In genomic region chr6:155157101-155157500, GRCh38 we compare ENCODE assay signal across 18 cellular contexts.
DNase-seq lines count a peak whose midpoint lies in the region; ATAC-seq and TF ChIP-seq lines count a peak whose summit lies in the region.
"Had no signal": no experiment of that assay in that cellular context is flagged by ENCODE, and none has a peak within 500 bp of the region (broad histone marks: within the 10 kb centered on the region; RNA-seq: fewer than 3 reads in every experiment).

No MANE protein-coding gene starts in this region.

- H3K36me3 ChIP-seq in HEK293 (ENCODE audit: control insufficient read depth in 2 of 2, insufficient read depth in 1 of 2, low read length in 2 of 2) (no peaks in the 10 kb centered on the region), colonic mucosa (no peaks in the 10 kb centered on the region), right atrium auricular region (no peaks in the 10 kb centered on the region)
- H3K36me3 ChIP-seq: ascending aorta, BLaER1, gastroesophageal sphincter, upper lobe of left lung had no signal

- H3K27me3 Mint-ChIP-seq in T-helper 1 cell treated with Interleukin-12 subunit alpha and Interleukin-12 subunit beta and Interleukin-4 antibody, amounts not matched to agents 30 μg/mL and 1 μg/mL, for 36 hours (ENCODE audit: low read depth), result no peaks in the 10 kb centered on the region
- H3K27me3 Mint-ChIP-seq in activated naive CD8-positive, alpha-beta T cell treated with anti-CD3 and anti-CD28 coated beads, Interleukin-2, amount 10 ng/mL, durations not matched to agents 7 days and 5 days, result peaks cover 1% of the 10 kb centered on the region

- no peak overlapping the region for H3K4me3 ChIP-seq in HEK293 (ENCODE audit: low read depth, low read length)
- no peak overlapping the region for H3K4me3 ChIP-seq in colonic mucosa
- H3K4me3 ChIP-seq in right atrium auricular region, result no peak overlapping the region
- H3K4me3 ChIP-seq: ascending aorta, BLaER1, gastroesophageal sphincter, GM12878, upper lobe of left lung had no signal

- H3K27ac ChIP-seq in HEK293 (ENCODE audit: extremely low read depth, low read depth, low read length), result no peak overlapping the region
- H3K27ac ChIP-seq in colonic mucosa, result no peak overlapping the region
- no peak overlapping the region for H3K27ac ChIP-seq in right atrium auricular region
- H3K27ac ChIP-seq: BLaER1, gastroesophageal sphincter, upper lobe of left lung had no signal

- no peak overlapping the region for H3K9ac ChIP-seq in colonic mucosa (ENCODE audit: low read depth in 2 of 2, low read length in 2 of 2)
- H3K9ac ChIP-seq: BLaER1 had no signal

- CTCF ChIA-PET in HEK293 (lab: Yijun Ruan, JAX), result no interaction called here

- no peak for TF ChIP-seq CTCF in HEK293 (tag by site-specific recombination; IDR thresholded peaks at IDR 0.05)
- TF ChIP-seq CTCF in colonic mucosa (IDR thresholded peaks at IDR 0.05), result no peak
- TF ChIP-seq CTCF in right atrium auricular region (IDR thresholded peaks at IDR 0.05), result no peak

- DNase-seq in T-helper 1 cell (no peak), lung microvascular endothelial cell (ENCODE audit: low read depth in 2 of 2) (peak; percentile 24 to 65), colonic mucosa (no peak), right atrium auricular region (ENCODE audit: low spot score) (no peak)
- DNase-seq in activated naive CD8-positive, alpha-beta T cell treated with anti-CD3 and anti-CD28 coated beads, Interleukin-2, amount 10 ng/mL, durations not matched to agents 7 days and 5 days, result no peak
- DNase-seq: activated CD4-positive, alpha-beta T cell treated with anti-CD3 and anti-CD28 coated beads, Interleukin-2, amount 50 U/mL, for 4 hours; KBM-7; NCI-H1105; NCI-H774; stimulated activated naive B cell treated with anti-CD40 and anti-IgM and Interleukin-4, amounts not matched to agents 10 μg/mL and 1 μg/mL and 100 μg/mL, for 72 hours; upper lobe of left lung had no signal

- H3K27ac Mint-ChIP-seq in T-helper 1 cell treated with Interleukin-12 subunit alpha and Interleukin-12 subunit beta and Interleukin-4 antibody, amounts not matched to agents 30 μg/mL and 1 μg/mL, for 36 hours, result peak overlapping the region; percentile 56
- peak overlapping the region; percentile 47 for H3K27ac Mint-ChIP-seq in activated naive CD8-positive, alpha-beta T cell treated with anti-CD3 and anti-CD28 coated beads, Interleukin-2, amount 10 ng/mL, durations not matched to agents 7 days and 5 days

- peaks cover 19% of the 10 kb centered on the region for H3K36me3 Mint-ChIP-seq in T-helper 1 cell treated with Interleukin-12 subunit alpha and Interleukin-12 subunit beta and Interleukin-4 antibody, amounts not matched to agents 30 μg/mL and 1 μg/mL, for 36 hours (ENCODE audit: low read depth)
- H3K36me3 Mint-ChIP-seq in activated naive CD8-positive, alpha-beta T cell treated with anti-CD3 and anti-CD28 coated beads, Interleukin-2, amount 10 ng/mL, durations not matched to agents 7 days and 5 days, result peaks cover 8% of the 10 kb centered on the region

- ATAC-seq in activated naive CD8-positive, alpha-beta T cell treated with anti-CD3 and anti-CD28 coated beads, Interleukin-2, amount 10 ng/mL, durations not matched to agents 7 days and 5 days (ENCODE audit: low read depth), result no peak
- ATAC-seq in GM18502 (IDR thresholded peaks at IDR 0.05; ENCODE audit: poor library complexity, unreplicated experiment), result no peak
- ATAC-seq: gastroesophageal sphincter; GM12878; stimulated activated naive B cell treated with anti-CD40 and anti-IgM and Interleukin-4, amounts not matched to agents 10 μg/mL and 1 μg/mL and 100 μg/mL, for 72 hours had no signal

- H3K4me1 ChIP-seq in HEK293 (ENCODE audit: control insufficient read depth, insufficient read depth, low read length) (peaks cover 13% of the 10 kb centered on the region), colonic mucosa (no peaks in the 10 kb centered on the region), right atrium auricular region (no peaks in the 10 kb centered on the region)

- H3K4me3 Mint-ChIP-seq in T-helper 1 cell treated with Interleukin-12 subunit alpha and Interleukin-12 subunit beta and Interleukin-4 antibody, amounts not matched to agents 30 μg/mL and 1 μg/mL, for 36 hours, result peak overlapping the region; percentile 20
- H3K4me3 Mint-ChIP-seq in activated naive CD8-positive, alpha-beta T cell treated with anti-CD3 and anti-CD28 coated beads, Interleukin-2, amount 10 ng/mL, durations not matched to agents 7 days and 5 days, result no peak overlapping the region
- H3K4me3 Mint-ChIP-seq: stimulated activated naive B cell treated with anti-CD40 and anti-IgM and Interleukin-4, amounts not matched to agents 10 μg/mL and 1 μg/mL and 100 μg/mL, for 72 hours had no signal

- H3K9me3 ChIP-seq in HEK293 (ENCODE audit: control insufficient read depth, insufficient read depth, low read depth, low read length) (no peaks in the 10 kb centered on the region), colonic mucosa (no peaks in the 10 kb centered on the region), right atrium auricular region (no peaks in the 10 kb centered on the region)
- H3K9me3 ChIP-seq: ascending aorta, BLaER1, gastroesophageal sphincter, upper lobe of left lung had no signal

- peaks cover 11% of the 10 kb centered on the region for H3K9me3 Mint-ChIP-seq in T-helper 1 cell treated with Interleukin-12 subunit alpha and Interleukin-12 subunit beta and Interleukin-4 antibody, amounts not matched to agents 30 μg/mL and 1 μg/mL, for 36 hours
- H3K9me3 Mint-ChIP-seq in activated naive CD8-positive, alpha-beta T cell treated with anti-CD3 and anti-CD28 coated beads, Interleukin-2, amount 10 ng/mL, durations not matched to agents 7 days and 5 days, result peaks cover 15% of the 10 kb centered on the region

- no peaks in the 10 kb centered on the region for H3K27me3 ChIP-seq in colonic mucosa
- no peaks in the 10 kb centered on the region for H3K27me3 ChIP-seq in right atrium auricular region
- H3K27me3 ChIP-seq: ascending aorta, BLaER1, gastroesophageal sphincter, upper lobe of left lung had no signal

- H3K4me1 Mint-ChIP-seq in T-helper 1 cell treated with Interleukin-12 subunit alpha and Interleukin-12 subunit beta and Interleukin-4 antibody, amounts not matched to agents 30 μg/mL and 1 μg/mL, for 36 hours (ENCODE audit: low read depth), result peaks cover 52% of the 10 kb centered on the region
- peaks cover 48% of the 10 kb centered on the region for H3K4me1 Mint-ChIP-seq in activated naive CD8-positive, alpha-beta T cell treated with anti-CD3 and anti-CD28 coated beads, Interleukin-2, amount 10 ng/mL, durations not matched to agents 7 days and 5 days

- POLR2A ChIA-PET in HEK293 (lab: Yijun Ruan, JAX), result no interaction called here
- POLR2A ChIA-PET in activated naive CD8-positive, alpha-beta T cell treated with anti-CD3 and anti-CD28 coated beads, Interleukin-2, amount 10 ng/mL, durations not matched to agents 7 days and 5 days (lab: Charles Lee), result no interaction called here

- intact Hi-C loops in colonic mucosa (cut with DNase I), result no loop called here

TF ChIP-seq in HEK293, 187 proteins besides CTCF, POLR2A, EP300 and RAD21:
- TF ChIP-seq ZSCAN16 (tag by site-specific recombination; IDR thresholded peaks at IDR 0.05), result no peak
- TF ChIP-seq ZNF341 (tag by site-specific recombination; IDR thresholded peaks at IDR 0.05; ENCODE audit: low read depth), result peak; percentile 72

Comparison
In these comparisons a context has a peak if more than half of its experiments do, and no peak if none do; other contexts are left out.
1. DNase-seq: peak in lung microvascular endothelial cell (2 of 2); none in T-helper 1 cell (0 of 5), activated naive CD8-positive, alpha-beta T cell treated with anti-CD3 and anti-CD28 coated beads, Interleukin-2, amount 10 ng/mL, durations not matched to agents 7 days and 5 days (single experiment), colonic mucosa (single experiment) and right atrium auricular region (single experiment).